ENCODE assay signal across 21 cellular contexts in the genomic region with DNA sequence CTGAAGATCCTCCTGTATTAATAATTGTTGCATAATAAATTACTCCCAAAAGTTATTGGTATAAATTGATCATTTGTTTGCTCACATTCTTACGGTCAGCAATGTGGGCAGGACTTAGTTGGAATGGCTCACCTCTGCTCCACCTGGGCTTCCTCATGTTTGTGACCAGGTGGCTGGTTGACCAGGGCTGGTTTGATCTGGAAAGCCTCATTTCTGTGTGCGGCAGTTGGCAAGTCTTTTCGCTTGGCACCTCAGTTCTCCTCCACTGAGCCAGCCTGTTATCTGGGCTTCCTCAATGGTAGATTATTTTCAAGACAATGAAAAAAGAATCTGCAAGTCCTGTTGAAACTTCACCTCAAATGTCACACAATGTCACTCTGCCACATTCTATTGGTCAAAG.
"Had no signal": no experiment of that assay in that cellular context is flagged by ENCODE, and none has a peak within 500 bp of the region (broad histone marks: within the 10 kb centered on the region; RNA-seq: fewer than 3 reads in every experiment).

No MANE protein-coding gene starts in this region.

- H3K4me1 ChIP-seq: colonic mucosa, esophagus squamous epithelium, gastrocnemius medialis, heart right ventricle, left lung, lower lobe of right lung had no signal

- H3K27me3 ChIP-seq: colonic mucosa, gastrocnemius medialis, left lung had no signal

- DNase-seq: colonic mucosa; cortex of kidney; effector CD8-positive, alpha-beta T cell; effector memory CD8-positive, alpha-beta T cell; endodermal cell; erythroblast; esophagus squamous epithelium; foreskin fibroblast; foreskin melanocyte; gastrocnemius medialis; glutamatergic neuron; head of caudate nucleus; heart right ventricle; hippocampal formation; left cardiac atrium; left lung; left ventricle myocardium superior; lower lobe of right lung; mesenchymal stem cell; mucosa of descending colon had no signal

- H3K9me3 ChIP-seq: colonic mucosa, esophagus squamous epithelium, gastrocnemius medialis, heart right ventricle, lower lobe of right lung, mucosa of descending colon had no signal

- H3K27ac ChIP-seq: colonic mucosa, epithelial cell of prostate, esophagus squamous epithelium, gastrocnemius medialis, heart right ventricle, left lung, lower lobe of right lung had no signal

- H3K36me3 ChIP-seq: colonic mucosa, esophagus squamous epithelium, gastrocnemius medialis, heart right ventricle, left lung, lower lobe of right lung had no signal

- H3K4me3 ChIP-seq: colonic mucosa, esophagus squamous epithelium, gastrocnemius medialis, heart right ventricle, left lung, lower lobe of right lung, mucosa of descending colon had no signal
